Comparison of ENCODE assay signal across 8 cellular contexts in the genomic region with DNA sequence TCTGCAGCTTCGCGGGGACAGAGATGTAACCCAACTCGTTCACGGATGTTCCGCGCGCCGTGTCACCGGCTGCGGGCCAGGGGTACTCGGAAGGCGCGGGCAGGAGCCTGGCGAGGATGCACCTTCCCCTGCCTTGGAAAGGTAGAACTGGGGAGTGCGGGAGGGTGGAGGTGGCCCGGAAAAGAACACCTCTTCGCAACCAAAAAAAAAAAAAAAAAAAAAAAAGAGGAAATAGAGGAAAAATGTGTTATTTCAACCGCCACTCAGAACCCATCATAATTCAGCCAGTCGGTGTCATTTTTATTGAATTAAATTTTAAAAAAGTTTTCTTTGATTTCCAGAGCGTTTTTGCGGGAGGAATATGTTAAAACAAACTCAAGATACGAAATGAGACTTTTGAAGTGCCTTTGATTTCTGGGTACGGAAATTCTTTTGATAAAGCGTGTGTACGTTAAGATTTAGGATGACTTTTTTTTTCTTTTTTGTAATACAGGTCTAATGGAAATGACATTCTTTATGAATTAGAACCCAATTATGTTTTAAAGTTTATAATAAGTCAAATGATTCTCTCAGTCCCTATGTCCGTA.
DNase-seq lines count a peak whose midpoint lies in the region; ATAC-seq and TF ChIP-seq lines count a peak whose summit lies in the region.

No MANE protein-coding gene starts in this region.

- H3K4me3 ChIP-seq in OCI-LY1 (ENCODE audit: low read depth, low read length, poor library complexity, severe bottlenecking): peak overlapping the region; percentile 80
- peak overlapping the region; percentile 87 for H3K4me3 ChIP-seq in parathyroid adenoma (ENCODE audit: low read depth, low read length)

- TF ChIP-seq CTCF in OCI-LY1 (IDR thresholded peaks at IDR 0.05; ENCODE audit: low read length) (no peak), parathyroid adenoma (IDR thresholded peaks at IDR 0.05) (no peak)

- H3K27ac ChIP-seq in OCI-LY1 (ENCODE audit: low read depth, low read length, poor library complexity, severe bottlenecking) (peak overlapping the region; percentile 98), epithelial cell of prostate (peak overlapping the region; percentile 97), parathyroid adenoma (peak overlapping the region; percentile 91)

- H3K4me2 ChIP-seq in OCI-LY1 (ENCODE audit: low read length) (peak overlapping the region; percentile 83), parathyroid adenoma (ENCODE audit: low read length) (peak overlapping the region; percentile 92)

- no peak for ATAC-seq in HG03442 (IDR thresholded peaks at IDR 0.05; ENCODE audit: unreplicated experiment)
- no peak for ATAC-seq in GM21390 (IDR thresholded peaks at IDR 0.05; ENCODE audit: unreplicated experiment)

- peaks cover 36% of the 10 kb centered on the region for H3K79me2 ChIP-seq in OCI-LY1 (ENCODE audit: insufficient read depth, low read length)
- H3K79me2 ChIP-seq in parathyroid adenoma: no peaks in the 10 kb centered on the region

- H4K20me1 ChIP-seq in OCI-LY1 (ENCODE audit: insufficient read depth, low read length): no peaks in the 10 kb centered on the region

- H3F3A ChIP-seq in OCI-LY1 (ENCODE audit: insufficient read depth, low read length): peaks cover 12% of the 10 kb centered on the region

- H2AFZ ChIP-seq in OCI-LY1 (ENCODE audit: low read length): no peak overlapping the region
- peak overlapping the region; percentile 86 for H2AFZ ChIP-seq in parathyroid adenoma

- H3K36me3 ChIP-seq in OCI-LY1 (ENCODE audit: insufficient read depth, low read length) (peaks cover 24% of the 10 kb centered on the region), parathyroid adenoma (ENCODE audit: control insufficient read depth, insufficient read depth, low read length) (no peaks in the 10 kb centered on the region)

- peak; percentile 72 for TF ChIP-seq POLR2A in GM10847 (IDR thresholded peaks at IDR 0.05; ENCODE audit: extremely low read depth, insufficient read length)

- no peak for DNase-seq in epithelial cell of prostate (ENCODE audit: low read depth, low spot score)
- DNase-seq in DMS 273 (lab: John Stamatoyannopoulos, UW; ENCODE audit: unreplicated experiment): no peak
- no peak for DNase-seq in NCI-H2196 treated with DMSO at 0.1 percent for 48 hours (lab: John Stamatoyannopoulos, UW; ENCODE audit: unreplicated experiment)

- H3K9me2 ChIP-seq in OCI-LY1 (ENCODE audit: low read depth, low read length): no peaks in the 10 kb centered on the region

- H3K4me1 ChIP-seq in OCI-LY1 (ENCODE audit: insufficient read depth, low read length, severe bottlenecking) (peaks cover 52% of the 10 kb centered on the region), parathyroid adenoma (no peaks in the 10 kb centered on the region)

- H3K9ac ChIP-seq in OCI-LY1 (ENCODE audit: low read length): peak overlapping the region; percentile 86
- H3K9ac ChIP-seq in parathyroid adenoma: peak overlapping the region; percentile 2

- H3K27me3 ChIP-seq in OCI-LY1 (ENCODE audit: insufficient read depth, low read length) (no peaks in the 10 kb centered on the region), parathyroid adenoma (ENCODE audit: control insufficient read depth, insufficient read depth, low read length) (no peaks in the 10 kb centered on the region)

- no peaks in the 10 kb centered on the region for H3K9me3 ChIP-seq in OCI-LY1 (ENCODE audit: low read length)
- no peaks in the 10 kb centered on the region for H3K9me3 ChIP-seq in parathyroid adenoma (ENCODE audit: control insufficient read depth, low read length)
